ENCODE assay signal across 8 cellular contexts in the genomic region with DNA sequence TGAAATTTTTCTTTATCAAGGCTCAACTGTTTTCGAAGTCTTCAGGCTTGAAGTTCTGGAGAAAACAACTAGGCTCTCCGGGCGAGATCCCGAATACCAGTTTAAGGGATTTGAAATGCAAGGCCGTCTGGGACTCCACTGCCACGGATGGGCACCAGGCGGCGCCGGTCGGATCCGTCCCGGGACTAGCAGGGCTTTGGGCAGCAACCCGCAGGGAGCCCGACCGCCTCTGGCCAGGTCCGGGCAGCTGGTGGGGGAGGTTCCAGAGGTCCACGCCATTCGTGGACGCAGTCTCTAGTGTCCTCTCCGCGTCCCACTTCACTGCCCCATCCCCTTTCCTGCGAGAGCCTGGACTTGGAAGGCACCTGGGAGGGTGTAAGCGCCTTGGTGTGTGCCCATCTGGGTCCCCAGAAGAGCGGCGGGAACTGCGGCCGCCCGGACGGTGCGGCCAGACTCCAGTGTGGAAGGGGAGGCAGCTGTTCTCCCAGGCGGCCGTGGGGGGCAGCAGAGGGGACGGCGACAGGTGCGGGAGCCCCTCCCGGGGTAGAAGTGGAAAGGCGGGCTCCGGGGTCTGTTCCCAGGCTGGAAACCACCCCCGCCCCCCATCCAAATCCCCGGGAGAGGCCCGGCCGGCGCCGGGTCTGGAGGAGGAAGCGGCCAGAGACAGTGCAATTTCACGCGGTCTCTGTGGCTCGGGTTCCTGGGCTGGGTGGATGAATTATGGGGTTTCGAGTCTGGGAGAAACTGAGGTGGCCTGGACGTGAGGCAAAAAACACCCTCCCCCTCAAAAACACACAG. TPM values are rescaled to one million over a fixed set of nuclear protein-coding genes. Genes with fewer than 3 reads are reported as not detected.
DNase-seq lines count a peak whose midpoint lies in the region; ATAC-seq, FAIRE-seq and TF ChIP-seq lines count a peak whose summit lies in the region.

No MANE protein-coding gene starts in this region.

- H3K27me3 ChIP-seq in BLaER1 (peaks cover 42% of the 10 kb centered on the region), SU-DHL-6 (ENCODE audit: low read length) (no peaks in the 10 kb centered on the region), heart left ventricle (peaks cover 0 to 17% (median 10%) of the 10 kb centered on the region in 9 donors), ovary (no peaks in the 10 kb centered on the region)

- intact Hi-C loops in heart left ventricle (cut with DNase I), result loop anchor here in 1 of 10 donors (1.0 kb wide), 1 partner anchor 25 kb away; a partner anchor contains a TSS
- intact Hi-C loops in ovary (cut with DNase I), result no loop called here

- H3K36me3 ChIP-seq in BLaER1 (no peaks in the 10 kb centered on the region), SU-DHL-6 (ENCODE audit: low read length) (no peaks in the 10 kb centered on the region), heart left ventricle (no peaks in the 10 kb centered on the region), ovary (no peaks in the 10 kb centered on the region)

- H3K4me1 ChIP-seq in BLaER1 (peaks cover 28% of the 10 kb centered on the region), heart left ventricle (peaks cover 0 to 26% (median 16%) of the 10 kb centered on the region in 12 donors), ovary (ENCODE audit: insufficient read depth) (peaks cover 5% of the 10 kb centered on the region)

- H3K9me3 ChIP-seq in BLaER1, result no peaks in the 10 kb centered on the region
- H3K9me3 ChIP-seq in SU-DHL-6 (ENCODE audit: insufficient read depth, low read length), result no peaks in the 10 kb centered on the region
- H3K9me3 ChIP-seq in heart left ventricle, result no peaks in the 10 kb centered on the region
- H3K9me3 ChIP-seq in ovary, result no peaks in the 10 kb centered on the region

- H4K20me1 ChIP-seq in BLaER1, result no peaks in the 10 kb centered on the region
- no peaks in the 10 kb centered on the region for H4K20me1 ChIP-seq in SU-DHL-6 (ENCODE audit: low read depth, low read length)

- H3K4me3 ChIP-seq in BLaER1 (peak overlapping the region; percentile 66), LNCaP clone FGC (ENCODE audit: low read depth, low read length) (peak overlapping the region; percentile 97), SU-DHL-6 (ENCODE audit: insufficient read depth, low read length, poor library complexity, severe bottlenecking) (peak overlapping the region; percentile 62), heart left ventricle (peak overlapping the region; percentile 30 to 67 (median 53)), ovary (peak overlapping the region; percentile 33)

- no peaks in the 10 kb centered on the region for H3F3A ChIP-seq in SU-DHL-6 (ENCODE audit: insufficient read depth)

- H2AFZ ChIP-seq in SU-DHL-6 (ENCODE audit: low read depth, low read length, severe bottlenecking), result peak overlapping the region; percentile 95

- TF ChIP-seq POLR2A in heart left ventricle (IDR thresholded peaks at IDR 0.05) (no peak), ovary (IDR thresholded peaks at IDR 0.05) (no peak)

- H3K79me2 ChIP-seq in SU-DHL-6 (ENCODE audit: insufficient read depth, low read length), result no peaks in the 10 kb centered on the region

- H3K27ac ChIP-seq in BLaER1 (no peak overlapping the region), SU-DHL-6 (ENCODE audit: low read depth, low read length) (no peak overlapping the region), heart left ventricle (peak overlapping the region in 8 of 12 donors; percentile 5 to 74 (median 32)), ovary (peak overlapping the region in 1 of 2 donors; percentile 7)

- ATAC-seq in GM19395 (IDR thresholded peaks at IDR 0.05; ENCODE audit: unreplicated experiment) (peak; percentile 74), heart left ventricle (peak; percentile 30 to 91 (median 88))

- H3K4me2 ChIP-seq in BLaER1, result peak overlapping the region; percentile 91
- peak overlapping the region; percentile 95 for H3K4me2 ChIP-seq in SU-DHL-6 (ENCODE audit: low read depth, low read length, poor library complexity, severe bottlenecking)

- 1 to 3% (median 2%) methylated on average over 24 to 50 of the region's 50 CpGs for WGBS in heart left ventricle, 4 donors
- WGBS in ovary, 3 donors, result 1 to 3% (median 2%) methylated on average over 38 to 50 of the region's 50 CpGs

- no peaks in the 10 kb centered on the region for H3K9me2 ChIP-seq in SU-DHL-6 (replicated peaks; ENCODE audit: insufficient read depth, low read length)

- peak overlapping the region; percentile 21; the same call in 1 of the 2 replicates for H3K9ac ChIP-seq in BLaER1
- H3K9ac ChIP-seq in SU-DHL-6 (ENCODE audit: low read length), result peak overlapping the region; percentile 59

- TF ChIP-seq EP300 in ovary (IDR thresholded peaks at IDR 0.05), result no peak

- TF ChIP-seq CTCF in LNCaP clone FGC (IDR thresholded peaks at IDR 0.05; ENCODE audit: control insufficient read depth, extremely low read depth, insufficient read depth) (peak; percentile 86), SU-DHL-6 (IDR thresholded peaks at IDR 0.05; ENCODE audit: insufficient read depth, low read length, poor library complexity, severe bottlenecking) (peak; percentile 49), heart left ventricle (IDR thresholded peaks at IDR 0.05) (peak; percentile 54 to 81 (median 68)), ovary (IDR thresholded peaks at IDR 0.05) (peak; percentile 35 to 69 (median 64))

- FAIRE-seq in urothelium cell line (lab: Jason Lieb, UNC), result no peak

- DNase-seq in LNCaP clone FGC (ENCODE audit: low read depth) (peak; percentile 78), amniotic epithelial cell (ENCODE audit: low read depth) (peak; percentile 76), heart left ventricle (peak; percentile 76 to 93 (median 86)), ovary (peak; percentile 77 to 89 (median 84)), urothelium cell line (ENCODE audit: low spot score) (peak; percentile 88)

RNA-seq across cellular contexts. Expression of a gene that starts 0.8 kb away (rescaled TPM):
- total RNA-seq in heart left ventricle, result 1 to 10 TPM in 8 of 9 donors, under 1 TPM in 1; 0.90 to 4.5 (median 1.8) TPM
- polyA plus RNA-seq in heart left ventricle, result 1 to 10 TPM; 2.7 to 3.4 TPM
- total RNA-seq in ovary, result 10 to 100 TPM in 1 of 7 donors, 1 to 10 TPM in 5, under 1 TPM in 1; 0.72 to 20.6 (median 3.3) TPM
- polyA plus RNA-seq in ovary, result 1 to 10 TPM; 1.1 to 5.0 TPM

RNA-seq across cellular contexts. Expression of a gene that starts 25.2 kb away (rescaled TPM):
- 100 to 1,000 TPM in 1 of 9 donors, 10 to 100 TPM in 8; 66.0 to 105 (median 72.4) TPM for total RNA-seq in heart left ventricle
- 100 to 1,000 TPM in 1 of 2 donors, 10 to 100 TPM in 1; 62.4 to 187 TPM for polyA plus RNA-seq in heart left ventricle
- total RNA-seq in ovary, result 10 to 100 TPM; 65.6 to 86.2 (median 77.0) TPM
- polyA plus RNA-seq in ovary, result 100 to 1,000 TPM in 1 of 2 donors, 10 to 100 TPM in 1; 86.5 to 219 TPM

RNA-seq across cellular contexts. Expression of a gene that starts 37.3 kb away (rescaled TPM):
- total RNA-seq in heart left ventricle (1,000 to 10,000 TPM in 8 of 9 donors, 100 to 1,000 TPM in 1; 533 to 2,381 (median 1,999) TPM), ovary (1,000 to 10,000 TPM; 6,021 to 8,245 (median 6,510) TPM)
- polyA plus RNA-seq in heart left ventricle (1,000 to 10,000 TPM in 1 of 2 donors, 100 to 1,000 TPM in 1; 752 to 4,466 TPM), ovary (over 10,000 TPM; 11,306 to 11,451 TPM)

RNA-seq across cellular contexts. Expression of a gene that starts 37.4 kb away (rescaled TPM):
- total RNA-seq in heart left ventricle (100 to 1,000 TPM in 2 of 9 donors, 10 to 100 TPM in 7; 11.7 to 616 (median 23.2) TPM), ovary (1,000 to 10,000 TPM in 1 of 7 donors, 100 to 1,000 TPM in 2, 10 to 100 TPM in 4; 16.2 to 2,562 (median 59.7) TPM)
- polyA plus RNA-seq in heart left ventricle (1,000 to 10,000 TPM in 1 of 2 donors, 100 to 1,000 TPM in 1; 933 to 1,433 TPM), ovary (1,000 to 10,000 TPM in 1 of 2 donors, 100 to 1,000 TPM in 1; 198 to 1,468 TPM)

RNA-seq across cellular contexts. Expression of a gene that starts 38.9 kb away (rescaled TPM):
- total RNA-seq in heart left ventricle (1 to 10 TPM; 2.7 to 6.4 (median 4.9) TPM), ovary (10 to 100 TPM in 4 of 7 donors, 1 to 10 TPM in 3; 1.8 to 14.7 (median 10.7) TPM)
- polyA plus RNA-seq in heart left ventricle (1 to 10 TPM; 3.5 to 3.9 TPM), ovary (1 to 10 TPM; 4.4 to 5.2 TPM)

Comparison
In these comparisons a context has a peak if more than half of its experiments do, and no peak if none do; other contexts are left out.
1. H3K27ac ChIP-seq: peak in heart left ventricle (8 of 12); none in BLaER1 (single experiment) and SU-DHL-6 (single experiment).
2. H3K4me3 ChIP-seq: peak in every context shown above with its lines; median percentile 97 in LNCaP clone FGC; 66 in BLaER1; 62 in SU-DHL-6; 53 in heart left ventricle; 33 in ovary.
3. Peak in every context shown above with its lines, with median percentiles within 50 percentile points of each other: DNase-seq and CTCF ChIP-seq.